In genomic region chrX:153002182-153002581, GRCh38 we compare ENCODE assay signal across 5 cellular contexts. TPM values are rescaled to one million over a fixed set of nuclear protein-coding genes. Genes with fewer than 3 reads are reported as not detected.
"Had no signal": no experiment of that assay in that cellular context is flagged by ENCODE, and none has a peak within 500 bp of the region (broad histone marks: within the 10 kb centered on the region; RNA-seq: fewer than 3 reads in every experiment).

No MANE protein-coding gene starts in this region.

RNA-seq across cellular contexts. Expression of gene PNMA5, which starts 8.3 kb away (rescaled TPM):
- total RNA-seq: HepG2, HT1080, IMR-90 had no signal
- polyA plus RNA-seq: HepG2, IMR-90 had no signal

RNA-seq across cellular contexts. Expression of gene PNMA3, which starts 54.1 kb away (rescaled TPM):
- total RNA-seq: HepG2, HT-29, IMR-90 had no signal
- polyA plus RNA-seq: HepG2, IgD-negative memory B cell had no signal
